1 cellular context compared by ENCODE assay signal in genomic region chr14:100306506-100307214, GRCh38.
TF ChIP-seq lines count a peak whose summit lies in the region.

No MANE protein-coding gene starts in this region.

TF ChIP-seq in HepG2, 621 proteins besides CTCF, POLR2A, EP300 and RAD21 (continued from another document and continues in another):
- no peak; the same call in 1 of the 2 replicates for TF ChIP-seq SNAPC4 (CRISPR knock-in tag; IDR thresholded peaks at IDR 0.05)
- TF ChIP-seq CSRNP1 (CRISPR knock-in tag; IDR thresholded peaks at IDR 0.05): 0 out of 2 replicates have a peak, but pooled peaks have one; percentile 34
- no peak; the same call in none of the 2 replicates for TF ChIP-seq MAZ (IDR thresholded peaks at IDR 0.05; ENCODE audit: borderline replicate concordance, low read depth, low read length)
- peak; percentile 36 for TF ChIP-seq MAZ (CRISPR knock-in tag; IDR thresholded peaks at IDR 0.05; ENCODE audit: low read depth)
- no peak for TF ChIP-seq SOX13 (IDR thresholded peaks at IDR 0.05)
- TF ChIP-seq SOX13 (CRISPR knock-in tag; conservative IDR thresholded peaks at IDR 0.05 in 1 of 2, IDR thresholded peaks at IDR 0.05 in 1 of 2): 0 out of 4 replicates have a peak, but pooled peaks of 1 of the 2 experiments have one; percentile 5
- peak; percentile 40; the same call in 1 of the 2 replicates for TF ChIP-seq ZNF790 (CRISPR knock-in tag; IDR thresholded peaks at IDR 0.05; ENCODE audit: borderline replicate concordance)
- 0 out of 2 replicates have a peak, but pooled peaks have one; percentile 4 for TF ChIP-seq POGK (CRISPR knock-in tag; conservative IDR thresholded peaks at IDR 0.05)
- 0 out of 2 replicates have a peak, but pooled peaks have one; percentile 47 for TF ChIP-seq ZFP91 (CRISPR knock-in tag; IDR thresholded peaks at IDR 0.05; ENCODE audit: borderline replicate concordance)
- TF ChIP-seq ZFP1 (CRISPR knock-in tag; IDR thresholded peaks at IDR 0.05): no peak
- TF ChIP-seq SP2 (CRISPR knock-in tag; IDR thresholded peaks at IDR 0.05): peak; percentile 72
- TF ChIP-seq WIZ (CRISPR knock-in tag; IDR thresholded peaks at IDR 0.05): 0 out of 2 replicates have a peak, but pooled peaks have one; percentile 35
- no peak for TF ChIP-seq ZNF274 (CRISPR knock-in tag; IDR thresholded peaks at IDR 0.05)
- TF ChIP-seq EZH2 (conservative IDR thresholded peaks at IDR 0.05; ENCODE audit: low read depth, low read length): no peak
- TF ChIP-seq FIP1L1 (IDR thresholded peaks at IDR 0.05; ENCODE audit: borderline replicate concordance, insufficient read depth, low read depth, low read length): no peak
- TF ChIP-seq ZMYM4 (CRISPR knock-in tag; IDR thresholded peaks at IDR 0.05): no peak
- TF ChIP-seq ZNF501 (CRISPR knock-in tag; IDR thresholded peaks at IDR 0.05): 0 out of 2 replicates have a peak, but pooled peaks have one; percentile 67
- TF ChIP-seq SPEN (CRISPR knock-in tag; IDR thresholded peaks at IDR 0.05; ENCODE audit: low read depth): peak; percentile 67
- no peak for TF ChIP-seq SMAD9 (CRISPR knock-in tag; IDR thresholded peaks at IDR 0.05)
- TF ChIP-seq ZNF772 (CRISPR knock-in tag; IDR thresholded peaks at IDR 0.05): peak; percentile 66; the same call in 1 of the 2 replicates
- 0 out of 2 replicates have a peak, but pooled peaks have one; percentile 23 for TF ChIP-seq KMT2B (CRISPR knock-in tag; IDR thresholded peaks at IDR 0.05)
- 0 out of 2 replicates have a peak, but pooled peaks have one; percentile 77 for TF ChIP-seq ZNF446 (CRISPR knock-in tag; IDR thresholded peaks at IDR 0.05)
- TF ChIP-seq ZNF574 (CRISPR knock-in tag; IDR thresholded peaks at IDR 0.05): peak; percentile 39; the same call in 1 of the 2 replicates
- peak; percentile 55; the same call in 1 of the 2 replicates for TF ChIP-seq ZNF709 (CRISPR knock-in tag; IDR thresholded peaks at IDR 0.05)
- no peak for TF ChIP-seq ZNF484 (CRISPR knock-in tag; IDR thresholded peaks at IDR 0.05; ENCODE audit: borderline replicate concordance, low read depth)
- no peak for TF ChIP-seq ZNF839 (CRISPR knock-in tag; IDR thresholded peaks at IDR 0.05; ENCODE audit: borderline replicate concordance)
- TF ChIP-seq RFXAP (CRISPR knock-in tag; IDR thresholded peaks at IDR 0.05; ENCODE audit: borderline replicate concordance): peak; percentile 39; the same call in 1 of the 2 replicates
- TF ChIP-seq PHF8 (CRISPR knock-in tag; IDR thresholded peaks at IDR 0.05): peak; percentile 71
- no peak for TF ChIP-seq ZHX2 (IDR thresholded peaks at IDR 0.05; ENCODE audit: low read depth)
- 0 out of 2 replicates have a peak, but pooled peaks have one; percentile 4 for TF ChIP-seq ZHX2 (CRISPR knock-in tag; IDR thresholded peaks at IDR 0.05; ENCODE audit: borderline replicate concordance)
- TF ChIP-seq HHEX (CRISPR knock-in tag; IDR thresholded peaks at IDR 0.05): no peak
- TF ChIP-seq NFATC3 (CRISPR knock-in tag; IDR thresholded peaks at IDR 0.05): peak; percentile 41; the same call in 1 of the 2 replicates
- peak; percentile 65 for TF ChIP-seq RBFOX2 (IDR thresholded peaks at IDR 0.05; ENCODE audit: low read depth, low read length)
- TF ChIP-seq PATZ1 (CRISPR knock-in tag; IDR thresholded peaks at IDR 0.05): peak; percentile 32; the same call in 1 of the 2 replicates
- no peak for TF ChIP-seq SRSF4 (IDR thresholded peaks at IDR 0.05; ENCODE audit: low read depth, low read length, poor library complexity, severe bottlenecking)
- TF ChIP-seq TAF1 (CRISPR knock-in tag; IDR thresholded peaks at IDR 0.05): peak; percentile 56
- TF ChIP-seq ZNF331 (CRISPR knock-in tag; IDR thresholded peaks at IDR 0.05): peak; percentile 40; the same call in 1 of the 2 replicates
- TF ChIP-seq JUN (CRISPR knock-in tag; IDR thresholded peaks at IDR 0.05): no peak
